19 cellular contexts compared by ENCODE assay signal in the genomic region with DNA sequence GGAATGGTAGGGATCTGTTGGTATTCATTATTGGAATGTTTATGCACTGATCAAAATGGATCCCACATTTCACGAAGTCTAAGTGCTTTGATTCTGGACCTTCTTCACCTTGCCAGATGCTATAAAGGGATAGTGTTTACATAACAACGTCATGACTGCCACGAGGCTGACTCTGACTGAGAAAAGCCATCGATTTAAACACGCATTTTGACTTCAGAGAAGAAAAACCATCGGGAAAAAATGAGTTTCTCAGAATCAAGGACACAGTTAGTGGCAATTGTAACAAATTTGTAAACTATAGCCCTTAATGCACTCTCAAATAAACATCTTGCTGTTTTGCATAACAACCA. TPM values are rescaled to one million over a fixed set of nuclear protein-coding genes. Genes with fewer than 3 reads are reported as not detected.
A peak's percentile ranks its signal among the peaks of the same experiment; 100 is the strongest.
DNase-seq lines count a peak whose midpoint lies in the region; TF ChIP-seq lines count a peak whose summit lies in the region.
"Had no signal": no experiment of that assay in that cellular context is flagged by ENCODE, and none has a peak within 500 bp of the region (broad histone marks: within the 10 kb centered on the region; RNA-seq: fewer than 3 reads in every experiment).

No MANE protein-coding gene starts in this region.

- in situ Hi-C loops in brain microvascular endothelial cell (cut with HindIII; ENCODE audit: low pct_ligation_motif_present, low sequenced_read_pairs), result no loop called here

- no peaks in the 10 kb centered on the region for H3K27me3 ChIP-seq in brain microvascular endothelial cell (replicated peaks)
- H3K27me3 ChIP-seq: sigmoid colon had no signal

- intact Hi-C loops in posterior vena cava (cut with DNase I), result no loop called here

- peak overlapping the region; percentile 46 for H3K27ac ChIP-seq in brain microvascular endothelial cell
- H3K27ac ChIP-seq in mesodermal cell (ENCODE audit: low read depth, low read length, severe bottlenecking), result peak overlapping the region; percentile 62
- H3K27ac ChIP-seq: sigmoid colon had no signal

- H3K4me3 ChIP-seq in HFF-Myc (replicated peaks; ENCODE audit: low read depth, low read length) (no peak overlapping the region), brain microvascular endothelial cell (ENCODE audit: low read depth, low read length) (no peak overlapping the region), mesodermal cell (ENCODE audit: extremely low read depth, insufficient read depth, low read length, poor library complexity, severe bottlenecking) (no peak overlapping the region)
- H3K4me3 ChIP-seq: sigmoid colon had no signal

- TF ChIP-seq CTCF in HFF-Myc (IDR thresholded peaks at IDR 0.05; ENCODE audit: low read depth, low read length, missing control alignments) (no peak), brain microvascular endothelial cell (IDR thresholded peaks at IDR 0.05; ENCODE audit: low read depth, low read length, missing control alignments) (no peak)

- WGBS in mesodermal cell (ENCODE audit: insufficient coverage in 2 of 2), 2 experiments, result 57 to 60% methylated on average over 5 to 6 of the region's 6 CpGs

- peaks cover 9% of the 10 kb centered on the region for H3K4me1 ChIP-seq in mesodermal cell (ENCODE audit: control insufficient read depth, insufficient read depth, low read length, poor library complexity, severe bottlenecking)

- DNase-seq in NCI-H1417 (lab: John Stamatoyannopoulos, UW) (peak in 2 of 3 experiments; percentile 12 to 53), NCI-H1417 treated with DMSO at 0.1 percent for 48 hours (lab: John Stamatoyannopoulos, UW) (no peak), HFF-Myc (ENCODE audit: extremely low read depth, low read depth) (peak; percentile 47), brain microvascular endothelial cell (peak; percentile 53), A172 (ENCODE audit: low spot score) (no peak), T1000 (lab: John Stamatoyannopoulos, UW) (no peak), posterior vena cava (ENCODE audit: low spot score) (no peak)
- DNase-seq: activated CD4-positive, alpha-beta T cell treated with anti-CD3 and anti-CD28 coated beads for 1 hour; effector memory CD8-positive, alpha-beta T cell; GF-D8; KG1; NCI-H1436; NCI-H446; occipital lobe; SHP77; sigmoid colon had no signal

- H3K36me3 ChIP-seq in brain microvascular endothelial cell (replicated peaks) (no peaks in the 10 kb centered on the region), mesodermal cell (ENCODE audit: control insufficient read depth, insufficient read depth, low read length) (no peaks in the 10 kb centered on the region)
- H3K36me3 ChIP-seq: sigmoid colon had no signal

- no peaks in the 10 kb centered on the region for H3K9me3 ChIP-seq in mesodermal cell (ENCODE audit: control insufficient read depth, low read length)

RNA-seq across cellular contexts. Expression of a gene that starts 49.7 kb away (rescaled TPM):
- not detected for polyA plus RNA-seq in mesodermal cell (2013, experiment 1 of 2)
- polyA plus RNA-seq in mesodermal cell (2013, experiment 2 of 2), result 0.15 TPM
- total RNA-seq in A172 (2014; rRNA removed; shearing (Covaris generic)), result 3.0 and 4.0 TPM in 2 replicates
- total RNA-seq in posterior vena cava, result under 1 TPM; 0.37 to 1.00 TPM
- total RNA-seq: activated T-helper 2 cell treated with anti-CD3 and anti-CD28 coated beads, Interferon-gamma antibody, Interleukin-2, Interleukin-4, amounts not matched to agents 10 μg/mL and 5 μg/mL and 100 μg/mL, durations not matched to agents 14 hours and 24 hours and 36 hours; OCI-LY7 had no signal

Comparison
In these comparisons a context has a peak if more than half of its experiments do, and no peak if none do; other contexts are left out.
1. DNase-seq: peak in NCI-H1417 (2 of 3), HFF-Myc (single experiment) and brain microvascular endothelial cell (single experiment); none in NCI-H1417 treated with DMSO at 0.1 percent for 48 hours (single experiment), A172 (single experiment), T1000 (single experiment) and posterior vena cava (single experiment).